In genomic region chr2:27070653-27071276, GRCh38 we compare ENCODE assay signal across 8 cellular contexts. TPM values are rescaled to one million over a fixed set of nuclear protein-coding genes. Genes with fewer than 3 reads are reported as not detected.
DNase-seq lines count a peak whose midpoint lies in the region; ATAC-seq, FAIRE-seq and TF ChIP-seq lines count a peak whose summit lies in the region.

No MANE protein-coding gene starts in this region.

- no peaks in the 10 kb centered on the region for H4K20me1 ChIP-seq in endothelial cell of umbilical vein (replicated peaks; ENCODE audit: control insufficient read depth, extremely low read depth, insufficient read depth, low read length)

- no peaks in the 10 kb centered on the region for H3K9me1 ChIP-seq in endothelial cell of umbilical vein (replicated peaks; ENCODE audit: control insufficient read depth, extremely low read depth, insufficient read depth, low read length)

- DNase-seq in GM06990 (ENCODE audit: extremely low read depth, insufficient read length) (no peak), NT2/D1 (ENCODE audit: low read depth, low spot score) (no peak), endothelial cell of umbilical vein (ENCODE audit: low read depth, low spot score) (no peak), ovary (peak in 1 of 5 donors; percentile 17), DMS 273 treated with DMSO at 0.1 percent for 48 hours (lab: John Stamatoyannopoulos, UW) (no peak), NCI-H128 (lab: John Stamatoyannopoulos, UW; ENCODE audit: unreplicated experiment) (no peak), NCI-H2029 treated with DMSO at 0.1 percent for 48 hours (lab: John Stamatoyannopoulos, UW) (no peak)

- peak overlapping the region; percentile 99 for H3K4me3 ChIP-seq in GM06990 (replicated peaks; ENCODE audit: low read depth, low read length)
- peak overlapping the region; percentile 93 for H3K4me3 ChIP-seq in NT2/D1 (ENCODE audit: insufficient read length, low read depth)
- H3K4me3 ChIP-seq in endothelial cell of umbilical vein (replicated peaks in 1 of 3; ENCODE audit: insufficient read depth in 1 of 3, low read depth in 1 of 3, low read length in 3 of 3): peak overlapping the region; percentile 41 to 85 (median 68)
- peak overlapping the region; percentile 59 for H3K4me3 ChIP-seq in ovary

- POLR2A ChIA-PET in endothelial cell of umbilical vein (lab: Charles Lee): interaction anchor here (1.0 to 1.9 kb wide), 3 partner anchors 8 to 20 kb away, joined by 4 to 7 read pairs (median 6); partner anchors contain the start of gene AGBL5

- H3K27ac ChIP-seq in endothelial cell of umbilical vein (ENCODE audit: insufficient read depth, low read depth, low read length): peak overlapping the region; percentile 76
- peak overlapping the region; percentile 92 to 98 for H3K27ac ChIP-seq in ovary

- H3K4me2 ChIP-seq in endothelial cell of umbilical vein (ENCODE audit: insufficient read depth, low read length): peak overlapping the region; percentile 72

- FAIRE-seq in endothelial cell of umbilical vein (lab: Jason Lieb, UNC): no peak

- H3K79me2 ChIP-seq in endothelial cell of umbilical vein (ENCODE audit: control insufficient read depth, insufficient read depth, low read length): peaks cover 34% of the 10 kb centered on the region

- dilution Hi-C loops in endothelial cell of umbilical vein (cut with MboI; ENCODE audit: extremely low pct_ligation_motif_present, low sequenced_read_pairs): no loop called here

- H3K4me1 ChIP-seq in NT2/D1 (ENCODE audit: insufficient read depth, insufficient read length): no peaks in the 10 kb centered on the region
- H3K4me1 ChIP-seq in endothelial cell of umbilical vein (ENCODE audit: control insufficient read depth, extremely low read depth, insufficient read depth, low read length): peaks cover 17% of the 10 kb centered on the region
- H3K4me1 ChIP-seq in ovary (ENCODE audit: insufficient read depth): peaks cover 15% of the 10 kb centered on the region

- TF ChIP-seq EP300 in ovary (IDR thresholded peaks at IDR 0.05): no peak

- intact Hi-C loops in endothelial cell of umbilical vein (cut with micrococcal nuclease): loop anchor here (1.0 kb wide), 4 partner anchors 11 to 37 kb away; partner anchors contain the start of gene AGBL5
- intact Hi-C loops in ovary (cut with DNase I): no loop called here

- H3K9me3 ChIP-seq in NT2/D1 (ENCODE audit: insufficient read depth, low read length) (no peaks in the 10 kb centered on the region), endothelial cell of umbilical vein (replicated peaks; ENCODE audit: control insufficient read depth, insufficient read depth, low read length) (no peaks in the 10 kb centered on the region), ovary (no peaks in the 10 kb centered on the region)

- TSS peak; percentile 71 for BruUV-seq in endothelial cell of umbilical vein (replicated peaks; lab: Mats Ljungman, UMichigan)

- CTCF ChIA-PET in endothelial cell of umbilical vein (lab: Charles Lee): interaction anchor here (0.8 to 2.8 kb wide), 8 partner anchors 8 to 225 kb away, joined by 3 to 27 read pairs (median 8); partner anchors contain the start of gene AGBL5

- no peak for TF ChIP-seq POLR2A in endothelial cell of umbilical vein (IDR thresholded peaks at IDR 0.05; ENCODE audit: low read depth, low read length)
- no peak for TF ChIP-seq POLR2A in ovary (IDR thresholded peaks at IDR 0.05)

- H3K27me3 ChIP-seq in GM06990 (replicated peaks; ENCODE audit: control insufficient read depth, insufficient read depth, low read length) (no peaks in the 10 kb centered on the region), NT2/D1 (ENCODE audit: insufficient read depth, insufficient read length) (no peaks in the 10 kb centered on the region), endothelial cell of umbilical vein (ENCODE audit: control insufficient read depth in 2 of 2, insufficient read depth in 2 of 2, low read length in 2 of 2) (no peaks in the 10 kb centered on the region), ovary (no peaks in the 10 kb centered on the region)

- H2AFZ ChIP-seq in endothelial cell of umbilical vein (ENCODE audit: low read depth, low read length): peak overlapping the region; percentile 33

- ATAC-seq in GM19452 (IDR thresholded peaks at IDR 0.05; ENCODE audit: unreplicated experiment): no peak

- H3K9ac ChIP-seq in NT2/D1 (ENCODE audit: insufficient read length, low read depth): peak overlapping the region; percentile 94
- peak overlapping the region; percentile 88 for H3K9ac ChIP-seq in endothelial cell of umbilical vein (replicated peaks; ENCODE audit: extremely low read depth, insufficient read depth, low read length)

- TF ChIP-seq CTCF in GM06990 (IDR thresholded peaks at IDR 0.05; ENCODE audit: insufficient read depth, low read length, poor library complexity, severe bottlenecking): no peak
- no peak for TF ChIP-seq CTCF in endothelial cell of umbilical vein (IDR thresholded peaks at IDR 0.05; ENCODE audit: extremely low read depth in 1 of 2, insufficient read depth in 1 of 2, low read depth in 1 of 2, low read length in 2 of 2)
- no peak for TF ChIP-seq CTCF in ovary (IDR thresholded peaks at IDR 0.05)

- H3K36me3 ChIP-seq in GM06990 (ENCODE audit: control insufficient read depth, insufficient read depth, low read length) (peaks cover 19% of the 10 kb centered on the region), NT2/D1 (ENCODE audit: insufficient read depth, insufficient read length, low read length) (peaks cover 42% of the 10 kb centered on the region), endothelial cell of umbilical vein (ENCODE audit: control insufficient read depth in 2 of 2, extremely low read depth in 1 of 2, insufficient read depth in 2 of 2, low read length in 2 of 2) (peaks cover 13 to 23% of the 10 kb centered on the region in 2 experiments), ovary (no peaks in the 10 kb centered on the region)

- WGBS in ovary, 3 donors: 0 to 2% (median 1%) methylated on average over 10 to 11 of the region's 11 CpGs

TF ChIP-seq in endothelial cell of umbilical vein, 7 proteins besides CTCF, POLR2A, EP300 and RAD21 (continues in another document):
- no peak for TF ChIP-seq POLR2AphosphoS5 (IDR thresholded peaks at IDR 0.05; ENCODE audit: insufficient read depth, low read depth, low read length)

RNA-seq across cellular contexts. Expression of gene OST4, which starts 0.7 kb away (rescaled TPM):
- 415 TPM in 2 replicates for total RNA-seq in endothelial cell of umbilical vein
- polyA plus RNA-seq in endothelial cell of umbilical vein: 1,189 and 2,226 TPM in 2 replicates
- 1,348 and 1,433 TPM in 2 replicates for polyA plus RNA-seq in endothelial cell of umbilical vein (2011; cell fraction: cytosol; rRNA removed)
- polyA plus RNA-seq in endothelial cell of umbilical vein (2011; cell fraction: nucleus; rRNA removed): 218 and 389 TPM in 2 replicates
- polyA plus RNA-seq in endothelial cell of umbilical vein (2012): 649 and 891 TPM in 2 replicates
- 480 and 482 TPM in 2 replicates for polyA minus RNA-seq in endothelial cell of umbilical vein
- polyA minus RNA-seq in endothelial cell of umbilical vein (2011; cell fraction: cytosol; rRNA and poly(A)+ RNA removed): 271 TPM
- polyA minus RNA-seq in endothelial cell of umbilical vein (2011; cell fraction: nucleus; rRNA and poly(A)+ RNA removed): 72.7 and 111 TPM in 2 replicates
- 100 to 1,000 TPM; 201 to 319 (median 264) TPM for total RNA-seq in ovary
- polyA plus RNA-seq in ovary: 100 to 1,000 TPM; 379 to 588 TPM

RNA-seq across cellular contexts. Expression of gene EMILIN1, which starts 7.7 kb away (rescaled TPM):
- total RNA-seq in endothelial cell of umbilical vein (4.1 and 16.6 TPM in 2 replicates), ovary (100 to 1,000 TPM; 121 to 321 (median 264) TPM)
- polyA plus RNA-seq in endothelial cell of umbilical vein (11.7 and 15.5 TPM in 2 replicates), ovary (100 to 1,000 TPM in 1 of 2 donors, 1 to 10 TPM in 1; 8.6 to 177 TPM)
- 4.1 and 8.0 TPM in 2 replicates for polyA plus RNA-seq in endothelial cell of umbilical vein (2011; cell fraction: cytosol; rRNA removed)
- 4.8 and 5.2 TPM in 2 replicates for polyA plus RNA-seq in endothelial cell of umbilical vein (2011; cell fraction: nucleus; rRNA removed)
- 0.24 and 0.33 TPM in 2 replicates for polyA plus RNA-seq in endothelial cell of umbilical vein (2012)
- polyA minus RNA-seq in endothelial cell of umbilical vein: 5.9 and 6.2 TPM in 2 replicates
- 1.3 TPM for polyA minus RNA-seq in endothelial cell of umbilical vein (2011; cell fraction: cytosol; rRNA and poly(A)+ RNA removed)
- 1.1 and 3.7 TPM in 2 replicates for polyA minus RNA-seq in endothelial cell of umbilical vein (2011; cell fraction: nucleus; rRNA and poly(A)+ RNA removed)

RNA-seq across cellular contexts. Expression of gene KHK, which starts 15.8 kb away (rescaled TPM):
- total RNA-seq in endothelial cell of umbilical vein (3.7 and 4.4 TPM in 2 replicates), ovary (10 to 100 TPM in 1 of 7 donors, 1 to 10 TPM in 6; 1.3 to 10.7 (median 8.0) TPM)
- polyA plus RNA-seq in endothelial cell of umbilical vein (2.4 and 2.9 TPM in 2 replicates), ovary (1 to 10 TPM; 2.7 to 3.9 TPM)
- polyA plus RNA-seq in endothelial cell of umbilical vein (2011; cell fraction: cytosol; rRNA removed): 2.3 and 2.6 TPM in 2 replicates
- polyA plus RNA-seq in endothelial cell of umbilical vein (2011; cell fraction: nucleus; rRNA removed): 2.3 and 2.6 TPM in 2 replicates
- 3.0 and 3.6 TPM in 2 replicates for polyA plus RNA-seq in endothelial cell of umbilical vein (2012)
- polyA minus RNA-seq in endothelial cell of umbilical vein: 2.4 and 3.2 TPM in 2 replicates
- 2.3 TPM for polyA minus RNA-seq in endothelial cell of umbilical vein (2011; cell fraction: cytosol; rRNA and poly(A)+ RNA removed)
- 0.67 and 1.3 TPM in 2 replicates for polyA minus RNA-seq in endothelial cell of umbilical vein (2011; cell fraction: nucleus; rRNA and poly(A)+ RNA removed)

RNA-seq across cellular contexts. Expression of gene AGBL5, which starts 19.3 kb away (rescaled TPM):
- 27.5 and 28.2 TPM in 2 replicates for total RNA-seq in endothelial cell of umbilical vein
- 40.4 and 41.9 TPM in 2 replicates for polyA plus RNA-seq in endothelial cell of umbilical vein
- polyA plus RNA-seq in endothelial cell of umbilical vein (2011; cell fraction: cytosol; rRNA removed): 38.6 and 40.2 TPM in 2 replicates
- polyA plus RNA-seq in endothelial cell of umbilical vein (2011; cell fraction: nucleus; rRNA removed): 29.9 and 30.3 TPM in 2 replicates
- polyA plus RNA-seq in endothelial cell of umbilical vein (2012): 20.9 and 26.2 TPM in 2 replicates
- 51.6 and 62.5 TPM in 2 replicates for polyA minus RNA-seq in endothelial cell of umbilical vein
- 32.7 TPM for polyA minus RNA-seq in endothelial cell of umbilical vein (2011; cell fraction: cytosol; rRNA and poly(A)+ RNA removed)
- polyA minus RNA-seq in endothelial cell of umbilical vein (2011; cell fraction: nucleus; rRNA and poly(A)+ RNA removed): 12.9 and 13.8 TPM in 2 replicates
- total RNA-seq in ovary: 10 to 100 TPM; 11.7 to 26.9 (median 23.9) TPM
- polyA plus RNA-seq in ovary: 10 to 100 TPM; 17.6 to 24.8 TPM

RNA-seq across cellular contexts. Expression of gene TMEM214, which starts 38.0 kb away (rescaled TPM):
- total RNA-seq in endothelial cell of umbilical vein: 107 and 109 TPM in 2 replicates
- 163 and 187 TPM in 2 replicates for polyA plus RNA-seq in endothelial cell of umbilical vein
- 91.6 and 94.5 TPM in 2 replicates for polyA plus RNA-seq in endothelial cell of umbilical vein (2011; cell fraction: cytosol; rRNA removed)
- polyA plus RNA-seq in endothelial cell of umbilical vein (2011; cell fraction: nucleus; rRNA removed): 250 and 310 TPM in 2 replicates
- polyA plus RNA-seq in endothelial cell of umbilical vein (2012): 76.9 and 85.2 TPM in 2 replicates
- 228 and 237 TPM in 2 replicates for polyA minus RNA-seq in endothelial cell of umbilical vein
- 62.8 TPM for polyA minus RNA-seq in endothelial cell of umbilical vein (2011; cell fraction: cytosol; rRNA and poly(A)+ RNA removed)
- 115 and 152 TPM in 2 replicates for polyA minus RNA-seq in endothelial cell of umbilical vein (2011; cell fraction: nucleus; rRNA and poly(A)+ RNA removed)
- total RNA-seq in ovary: 100 to 1,000 TPM in 1 of 7 donors, 10 to 100 TPM in 6; 26.5 to 101 (median 73.9) TPM
- polyA plus RNA-seq in ovary: 10 to 100 TPM; 41.7 to 66.2 TPM
